Comparison of ENCODE assay signal across 26 cellular contexts in the genomic region with DNA sequence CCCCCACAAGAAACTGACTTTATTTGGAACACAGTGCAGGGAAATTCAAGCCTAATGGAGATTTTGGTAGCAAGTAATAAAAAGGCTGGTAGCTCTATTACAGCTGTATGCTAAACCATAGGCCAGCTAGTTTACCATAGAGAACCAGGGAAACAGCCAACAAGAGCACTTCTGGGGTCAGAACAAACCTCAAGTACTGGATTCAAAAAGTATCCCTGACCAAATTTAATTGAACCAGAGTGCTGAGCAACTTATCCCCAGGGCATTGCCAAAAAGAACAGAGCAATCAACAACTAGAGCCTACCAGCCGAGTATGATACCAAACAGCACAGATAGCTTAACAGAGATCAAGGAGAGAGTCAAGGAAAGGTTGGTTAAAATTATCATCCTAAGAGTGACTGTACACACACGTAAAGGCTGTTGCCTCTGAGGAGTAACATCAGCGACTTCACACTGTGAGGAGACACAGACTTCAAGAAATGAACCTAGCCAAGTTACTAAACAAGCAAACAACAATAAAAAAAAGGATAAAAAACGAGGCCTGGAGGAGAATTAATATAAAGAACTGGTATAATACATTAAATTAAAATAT. TPM values are rescaled to one million over a fixed set of nuclear protein-coding genes. Genes with fewer than 3 reads are reported as not detected.
A peak's percentile ranks its signal among the peaks of the same experiment; 100 is the strongest.
DNase-seq lines count a peak whose midpoint lies in the region; ATAC-seq and TF ChIP-seq lines count a peak whose summit lies in the region.
"Had no signal": no experiment of that assay in that cellular context is flagged by ENCODE, and none has a peak within 500 bp of the region (broad histone marks: within the 10 kb centered on the region; RNA-seq: fewer than 3 reads in every experiment).

No MANE protein-coding gene starts in this region.

- DNase-seq in activated CD8-positive, alpha-beta T cell treated with anti-CD3 and anti-CD28 coated beads for 36 hours: no peak
- DNase-seq in activated CD8-positive, alpha-beta T cell treated with anti-CD3 and anti-CD28 coated beads, Interleukin-2, amount 10 ng/mL, durations not matched to agents 7 days and 5 days: no peak
- DNase-seq in GM23338 (ENCODE audit: low spot score) (no peak), WTC11 (ENCODE audit: low spot score) (no peak), mesendoderm (no peak), NCI-H2227 treated with DMSO at 0.1 percent for 48 hours (lab: John Stamatoyannopoulos, UW) (no peak)
- DNase-seq: activated CD4-positive, alpha-beta memory T cell treated with anti-CD3 and anti-CD28 coated beads, Interleukin-2, amount 10 ng/mL, durations not matched to agents 7 days and 5 days; amniotic stem cell; effector CD8-positive, alpha-beta T cell; erythroblast; HCEC 1CT; head of caudate nucleus; kidney glomerular epithelial cell; lower lobe of right lung; mucosa of descending colon; NCI-H1694; NCI-H524 treated with DMSO at 0.1 percent for 48 hours; ovary; retina; stimulated activated CD4-positive, alpha-beta T cell treated with anti-CD3 and anti-CD28 coated beads, Interleukin-1b, Interleukin-23, amount 100 ng/mL, for 48 hours; trophoblast cell had no signal

- no peak overlapping the region for H3K4me3 Mint-ChIP-seq in activated CD8-positive, alpha-beta T cell treated with anti-CD3 and anti-CD28 coated beads for 36 hours
- H3K4me3 Mint-ChIP-seq in activated CD8-positive, alpha-beta T cell treated with anti-CD3 and anti-CD28 coated beads, Interleukin-2, amount 10 ng/mL, durations not matched to agents 7 days and 5 days: no peak overlapping the region
- H3K4me3 Mint-ChIP-seq in GM23338 (no peak overlapping the region), WTC11 (no peak overlapping the region)
- H3K4me3 Mint-ChIP-seq: activated CD4-positive, alpha-beta memory T cell treated with anti-CD3 and anti-CD28 coated beads, Interleukin-2, amount 10 ng/mL, durations not matched to agents 7 days and 5 days; nephron had no signal

- H2AK5ac ChIP-seq in mesendoderm (ENCODE audit: low read length): no peak overlapping the region

- CTCF ChIA-PET in activated CD8-positive, alpha-beta T cell treated with anti-CD3 and anti-CD28 coated beads for 36 hours (lab: Charles Lee): interaction anchor here (0.7 to 1.5 kb wide), 7 partner anchors 9 to 229 kb away, joined by 3 to 6 read pairs (median 4); no protein-coding TSS in a partner anchor
- CTCF ChIA-PET in activated CD8-positive, alpha-beta T cell treated with anti-CD3 and anti-CD28 coated beads, Interleukin-2, amount 10 ng/mL, durations not matched to agents 7 days and 5 days (lab: Charles Lee): interaction anchor here (0.9 to 2.1 kb wide), 7 partner anchors 9 to 86 kb away, joined by 4 to 6 read pairs (median 4); a partner anchor contains a TSS
- CTCF ChIA-PET in WTC11 (lab: Charles Lee): interaction anchor here (0.6 to 2.6 kb wide), 10 partner anchors 9 to 228 kb away, joined by 3 to 12 read pairs (median 6); a partner anchor contains a TSS

- H3K9ac ChIP-seq in mesendoderm (ENCODE audit: low read length): no peak overlapping the region

- H3K23ac ChIP-seq in mesendoderm (ENCODE audit: low read length): no peak overlapping the region

- no peak overlapping the region for H2BK120ac ChIP-seq in mesendoderm (ENCODE audit: low read depth, low read length)

- H2AFZ ChIP-seq in GM23338: peak overlapping the region; percentile 52; the same call in 1 of the 2 replicates

- peak overlapping the region; percentile 11; the same call in 1 of the 2 replicates for H3K27ac ChIP-seq in GM23338 (ENCODE audit: low read depth)
- H3K27ac ChIP-seq in mesendoderm (ENCODE audit: low read depth, low read length): no peak overlapping the region
- H3K27ac ChIP-seq: ovary had no signal

- H3K79me1 ChIP-seq in mesendoderm (ENCODE audit: low read length): peaks cover 2% of the 10 kb centered on the region

- no peak overlapping the region for H3K4ac ChIP-seq in mesendoderm (ENCODE audit: low read depth, low read length)

- intact Hi-C loops in activated CD8-positive, alpha-beta T cell treated with anti-CD3 and anti-CD28 coated beads for 36 hours (cut with micrococcal nuclease): no loop called here

- H3K18ac ChIP-seq in mesendoderm (ENCODE audit: low read length): peak overlapping the region; percentile 62

- H3K27me3 Mint-ChIP-seq in activated CD8-positive, alpha-beta T cell treated with anti-CD3 and anti-CD28 coated beads for 36 hours: no peaks in the 10 kb centered on the region
- no peaks in the 10 kb centered on the region for H3K27me3 Mint-ChIP-seq in activated CD8-positive, alpha-beta T cell treated with anti-CD3 and anti-CD28 coated beads, Interleukin-2, amount 10 ng/mL, durations not matched to agents 7 days and 5 days (ENCODE audit: low read depth)
- H3K27me3 Mint-ChIP-seq in GM23338 (ENCODE audit: insufficient read depth, low read depth, poor library complexity): peaks cover 5% of the 10 kb centered on the region
- no peaks in the 10 kb centered on the region for H3K27me3 Mint-ChIP-seq in WTC11 (ENCODE audit: low read depth)
- H3K27me3 Mint-ChIP-seq: activated CD4-positive, alpha-beta memory T cell treated with anti-CD3 and anti-CD28 coated beads, Interleukin-2, amount 10 ng/mL, durations not matched to agents 7 days and 5 days had no signal

- no peaks in the 10 kb centered on the region for H3K36me3 ChIP-seq in GM23338 (ENCODE audit: insufficient read depth)
- H3K36me3 ChIP-seq in mesendoderm (ENCODE audit: control insufficient read depth, insufficient read depth, low read length): no peaks in the 10 kb centered on the region
- H3K36me3 ChIP-seq: lower lobe of right lung, ovary had no signal

- H3K4me2 ChIP-seq in GM23338 (peak overlapping the region; percentile 12; the same call in 1 of the 2 replicates), mesendoderm (ENCODE audit: low read length) (no peak overlapping the region)
- H3K4me2 ChIP-seq: smooth muscle cell had no signal

- no peak overlapping the region for H2BK15ac ChIP-seq in mesendoderm (replicated peaks; ENCODE audit: low read depth)

- H3K79me2 ChIP-seq in GM23338 (replicated peaks; ENCODE audit: insufficient read depth) (peaks cover 36% of the 10 kb centered on the region), mesendoderm (ENCODE audit: control insufficient read depth, insufficient read depth, low read length) (no peaks in the 10 kb centered on the region)

- no peak overlapping the region for H3K27ac Mint-ChIP-seq in activated CD8-positive, alpha-beta T cell treated with anti-CD3 and anti-CD28 coated beads for 36 hours
- H3K27ac Mint-ChIP-seq in activated CD8-positive, alpha-beta T cell treated with anti-CD3 and anti-CD28 coated beads, Interleukin-2, amount 10 ng/mL, durations not matched to agents 7 days and 5 days: no peak overlapping the region
- H3K27ac Mint-ChIP-seq in GM23338: peak overlapping the region; percentile 84
- H3K27ac Mint-ChIP-seq in WTC11: peak overlapping the region; percentile 86
- H3K27ac Mint-ChIP-seq: activated CD4-positive, alpha-beta memory T cell treated with anti-CD3 and anti-CD28 coated beads, Interleukin-2, amount 10 ng/mL, durations not matched to agents 7 days and 5 days; nephron had no signal

- peaks cover 14% of the 10 kb centered on the region for H3K36me3 Mint-ChIP-seq in activated CD8-positive, alpha-beta T cell treated with anti-CD3 and anti-CD28 coated beads for 36 hours (ENCODE audit: low read depth)
- peaks cover 30% of the 10 kb centered on the region for H3K36me3 Mint-ChIP-seq in activated CD8-positive, alpha-beta T cell treated with anti-CD3 and anti-CD28 coated beads, Interleukin-2, amount 10 ng/mL, durations not matched to agents 7 days and 5 days (ENCODE audit: low read depth)
- H3K36me3 Mint-ChIP-seq in GM23338 (ENCODE audit: low read depth) (no peaks in the 10 kb centered on the region), WTC11 (no peaks in the 10 kb centered on the region)

- H3K9me2 ChIP-seq in GM23338 (ENCODE audit: insufficient read depth): no peaks in the 10 kb centered on the region

- ATAC-seq in activated CD8-positive, alpha-beta T cell treated with anti-CD3 and anti-CD28 coated beads for 36 hours: peak; percentile 27
- no peak for ATAC-seq in activated CD8-positive, alpha-beta T cell treated with anti-CD3 and anti-CD28 coated beads, Interleukin-2, amount 10 ng/mL, durations not matched to agents 7 days and 5 days
- ATAC-seq in GM23338 (peak; percentile 30; the same call in 2 of the 3 replicates), WTC11 (peak; percentile 46), HG02623 (IDR thresholded peaks at IDR 0.05; ENCODE audit: unreplicated experiment) (no peak), HG03439 (IDR thresholded peaks at IDR 0.05; ENCODE audit: unreplicated experiment) (no peak)
- ATAC-seq: activated CD4-positive, CD25-positive, alpha-beta regulatory T cell treated with anti-CD3 and anti-CD28 coated beads, Interleukin-2, amount 50 U/mL, for 24 hours; lower lobe of right lung; mucosa of descending colon had no signal

- H3F3A ChIP-seq in GM23338 (replicated peaks; ENCODE audit: low read depth): no peaks in the 10 kb centered on the region

- H3K56ac ChIP-seq in mesendoderm (ENCODE audit: low read length): no peak overlapping the region

- H2BK5ac ChIP-seq in mesendoderm (ENCODE audit: low read length): no peak overlapping the region

- no peaks in the 10 kb centered on the region for H3K9me3 Mint-ChIP-seq in activated CD8-positive, alpha-beta T cell treated with anti-CD3 and anti-CD28 coated beads for 36 hours
- H3K9me3 Mint-ChIP-seq in activated CD8-positive, alpha-beta T cell treated with anti-CD3 and anti-CD28 coated beads, Interleukin-2, amount 10 ng/mL, durations not matched to agents 7 days and 5 days (ENCODE audit: insufficient read depth): no peaks in the 10 kb centered on the region
- H3K9me3 Mint-ChIP-seq in GM23338 (no peaks in the 10 kb centered on the region), WTC11 (peaks cover 4% of the 10 kb centered on the region; the same call in 1 of the 2 replicates)
- H3K9me3 Mint-ChIP-seq: activated CD4-positive, alpha-beta memory T cell treated with anti-CD3 and anti-CD28 coated beads, Interleukin-2, amount 10 ng/mL, durations not matched to agents 7 days and 5 days; nephron had no signal

- H3K4me1 Mint-ChIP-seq in activated CD8-positive, alpha-beta T cell treated with anti-CD3 and anti-CD28 coated beads for 36 hours (ENCODE audit: low read depth): peaks cover 73% of the 10 kb centered on the region
- H3K4me1 Mint-ChIP-seq in activated CD8-positive, alpha-beta T cell treated with anti-CD3 and anti-CD28 coated beads, Interleukin-2, amount 10 ng/mL, durations not matched to agents 7 days and 5 days (ENCODE audit: low read depth): peaks cover 43% of the 10 kb centered on the region
- H3K4me1 Mint-ChIP-seq in GM23338: peaks cover 29% of the 10 kb centered on the region
- H3K4me1 Mint-ChIP-seq in WTC11: peaks cover 27% of the 10 kb centered on the region
- H3K4me1 Mint-ChIP-seq: nephron had no signal

- H4K8ac ChIP-seq in mesendoderm (ENCODE audit: low read depth, low read length): peak overlapping the region; percentile 39

- H3K4me3 ChIP-seq in GM23338 (no peak overlapping the region), mesendoderm (ENCODE audit: low read length) (no peak overlapping the region)
- H3K4me3 ChIP-seq: lower lobe of right lung, mucosa of descending colon, ovary, smooth muscle cell had no signal

- H4K20me1 ChIP-seq in GM23338 (replicated peaks; ENCODE audit: insufficient read depth): no peaks in the 10 kb centered on the region

- H3K4me1 ChIP-seq in GM23338 (ENCODE audit: insufficient read depth) (peaks cover 11% of the 10 kb centered on the region), mesendoderm (ENCODE audit: control insufficient read depth, low read depth, low read length) (peaks cover 3% of the 10 kb centered on the region)

- no CpG with 5 or more reads among the region's 4 CpGs for WGBS in mesendoderm (ENCODE audit: extremely low coverage, insufficient coverage, low lambda C conversion rate)

- H3K27me3 ChIP-seq in GM23338 (ENCODE audit: insufficient read depth) (no peaks in the 10 kb centered on the region), mesendoderm (ENCODE audit: insufficient read depth, low read length, poor library complexity) (no peaks in the 10 kb centered on the region)
- H3K27me3 ChIP-seq: ovary had no signal

- no peak for TF ChIP-seq CTCF in activated CD8-positive, alpha-beta T cell treated with anti-CD3 and anti-CD28 coated beads for 36 hours (IDR thresholded peaks at IDR 0.05)
- TF ChIP-seq CTCF in GM23338 (conservative IDR thresholded peaks at IDR 0.05; ENCODE audit: low read depth in 2 of 2) (no peak), WTC11 (IDR thresholded peaks at IDR 0.05) (no peak)

- H4K5ac ChIP-seq in mesendoderm (ENCODE audit: low read length): no peak overlapping the region

- POLR2A ChIA-PET in activated CD8-positive, alpha-beta T cell treated with anti-CD3 and anti-CD28 coated beads for 36 hours (lab: Charles Lee): interaction anchor here (0.6 to 2.0 kb wide), 3 partner anchors 9 to 33 kb away, joined by 3 to 11 read pairs (median 5); a partner anchor contains a TSS
- POLR2A ChIA-PET in activated CD8-positive, alpha-beta T cell treated with anti-CD3 and anti-CD28 coated beads, Interleukin-2, amount 10 ng/mL, durations not matched to agents 7 days and 5 days (lab: Charles Lee): interaction anchor here (0.6 to 2.0 kb wide), 4 partner anchors 9 to 172 kb away, joined by 3 to 8 read pairs (median 4); a partner anchor contains a TSS
- POLR2A ChIA-PET in WTC11 (lab: Charles Lee): interaction anchor here (3.5 kb wide), 1 partner anchor 12 kb away, joined by 20 read pairs; a partner anchor contains a TSS

RNA-seq across cellular contexts. Expression of a gene that starts 11.5 kb away (rescaled TPM):
- 10 to 100 TPM; 36.4 to 39.0 TPM for total RNA-seq in activated CD8-positive, alpha-beta T cell treated with anti-CD3 and anti-CD28 coated beads for 36 hours
- 10 to 100 TPM; 49.4 to 51.1 TPM for total RNA-seq in activated CD8-positive, alpha-beta T cell treated with anti-CD3 and anti-CD28 coated beads, Interleukin-2, amount 10 ng/mL, durations not matched to agents 7 days and 5 days
- 25.4 and 26.8 TPM in 2 replicates for total RNA-seq in GM23338 (2014; rRNA removed; shearing (Covaris generic))
- 49.2 and 72.2 TPM in 2 replicates for polyA plus RNA-seq in GM23338 (2016; fragmentation: Nextera tagmentation; extraction: Ambion mirVana)
- total RNA-seq in WTC11 (2021): 30.9 to 36.7 TPM (median 32.0 TPM) in 3 replicates
- 37.3 TPM for polyA plus RNA-seq in mesendoderm (2013, experiment 1 of 2)
- 39.0 TPM for polyA plus RNA-seq in mesendoderm (2013, experiment 2 of 2)

RNA-seq across cellular contexts. Expression of a gene that starts 52.5 kb away (rescaled TPM):
- 10 to 100 TPM; 18.4 to 21.3 TPM for total RNA-seq in activated CD8-positive, alpha-beta T cell treated with anti-CD3 and anti-CD28 coated beads for 36 hours
- 10 to 100 TPM; 18.1 to 18.8 TPM for total RNA-seq in activated CD8-positive, alpha-beta T cell treated with anti-CD3 and anti-CD28 coated beads, Interleukin-2, amount 10 ng/mL, durations not matched to agents 7 days and 5 days
- total RNA-seq in GM23338 (2014; rRNA removed; shearing (Covaris generic)): 16.6 and 24.8 TPM in 2 replicates
- 12.6 and 14.9 TPM in 2 replicates for polyA plus RNA-seq in GM23338 (2016; fragmentation: Nextera tagmentation; extraction: Ambion mirVana)
- total RNA-seq in WTC11 (2021): 11.2 to 14.9 TPM (median 12.3 TPM) in 3 replicates
- 4.9 TPM for polyA plus RNA-seq in mesendoderm (2013, experiment 1 of 2)
- 5.0 TPM for polyA plus RNA-seq in mesendoderm (2013, experiment 2 of 2)

Comparison
In these comparisons a context has a peak if more than half of its experiments do, and no peak if none do; other contexts are left out.
1. ATAC-seq: peak in activated CD8-positive, alpha-beta T cell treated with anti-CD3 and anti-CD28 coated beads for 36 hours (single experiment), GM23338 (single experiment) and WTC11 (single experiment); none in activated CD8-positive, alpha-beta T cell treated with anti-CD3 and anti-CD28 coated beads, Interleukin-2, amount 10 ng/mL, durations not matched to agents 7 days and 5 days (single experiment), HG02623 (single experiment) and HG03439 (single experiment).
2. H3K27ac Mint-ChIP-seq: peak in GM23338 (single experiment) and WTC11 (single experiment); none in activated CD8-positive, alpha-beta T cell treated with anti-CD3 and anti-CD28 coated beads for 36 hours (single experiment) and activated CD8-positive, alpha-beta T cell treated with anti-CD3 and anti-CD28 coated beads, Interleukin-2, amount 10 ng/mL, durations not matched to agents 7 days and 5 days (single experiment).